11 cellular contexts compared by ENCODE assay signal in the genomic region with DNA sequence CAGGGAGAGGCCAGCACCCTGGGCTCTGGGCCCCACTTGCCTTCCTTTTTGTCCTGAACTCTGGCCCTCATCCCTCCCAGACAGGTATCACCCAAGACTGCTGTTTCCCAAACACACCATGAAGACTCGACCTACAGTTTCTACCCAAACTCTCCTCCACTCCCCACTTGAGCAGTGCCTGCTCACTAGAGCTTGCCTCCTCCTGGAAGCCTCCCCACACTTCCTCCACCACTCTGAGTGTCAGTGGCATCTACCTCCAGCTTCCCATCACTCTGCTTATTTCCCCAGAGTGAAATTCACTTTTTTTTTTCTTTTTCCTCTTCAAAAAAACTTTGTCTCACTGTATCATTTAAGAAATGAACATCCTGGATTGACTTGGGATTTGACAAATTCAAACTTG.
DNase-seq lines count a peak whose midpoint lies in the region; ATAC-seq and TF ChIP-seq lines count a peak whose summit lies in the region.
"Had no signal": no experiment of that assay in that cellular context is flagged by ENCODE, and none has a peak within 500 bp of the region (broad histone marks: within the 10 kb centered on the region; RNA-seq: fewer than 3 reads in every experiment).

No MANE protein-coding gene starts in this region.

- H3K27me3 Mint-ChIP-seq in CD8-positive, alpha-beta memory T cell, result no peaks in the 10 kb centered on the region
- H3K27me3 Mint-ChIP-seq in activated naive CD8-positive, alpha-beta T cell treated with anti-CD3 and anti-CD28 coated beads, Interleukin-2, amount 10 ng/mL, durations not matched to agents 7 days and 5 days, result no peaks in the 10 kb centered on the region
- H3K27me3 Mint-ChIP-seq in natural killer cell treated with Interleukin-12 subunit alpha and Interleukin-12 subunit beta and Interleukin-15 and Interleukin-18, amount 100 ng/mL, for 72 hours, result no peaks in the 10 kb centered on the region

- DNase-seq in CD8-positive, alpha-beta memory T cell, result no peak
- no peak for DNase-seq in activated naive CD8-positive, alpha-beta T cell treated with anti-CD3 and anti-CD28 coated beads, Interleukin-2, amount 10 ng/mL, durations not matched to agents 7 days and 5 days
- DNase-seq in natural killer cell treated with Interleukin-12 subunit alpha and Interleukin-12 subunit beta and Interleukin-15 and Interleukin-18, amount 100 ng/mL, for 72 hours (ENCODE audit: low spot score), result peak; percentile 44
- no peak for DNase-seq in SK-N-DZ (ENCODE audit: low spot score)
- DNase-seq in breast epithelium (ENCODE audit: low spot score in 2 of 2), result no peak
- no peak for DNase-seq in NCI-H774 (lab: John Stamatoyannopoulos, UW)
- DNase-seq: COR-L47, NCI-H446 had no signal

- H3K4me3 ChIP-seq in CD8-positive, alpha-beta memory T cell (ENCODE audit: low read length), result no peak overlapping the region
- no peak overlapping the region for H3K4me3 ChIP-seq in breast epithelium

- peaks cover 0 to 16% (median 5%) of the 10 kb centered on the region in 3 donors for H3K36me3 Mint-ChIP-seq in CD8-positive, alpha-beta memory T cell
- peaks cover 11% of the 10 kb centered on the region for H3K36me3 Mint-ChIP-seq in activated naive CD8-positive, alpha-beta T cell treated with anti-CD3 and anti-CD28 coated beads, Interleukin-2, amount 10 ng/mL, durations not matched to agents 7 days and 5 days
- H3K36me3 Mint-ChIP-seq in natural killer cell treated with Interleukin-12 subunit alpha and Interleukin-12 subunit beta and Interleukin-15 and Interleukin-18, amount 100 ng/mL, for 72 hours, result peaks cover 4% of the 10 kb centered on the region

- no peaks in the 10 kb centered on the region for H3K9me3 ChIP-seq in CD8-positive, alpha-beta memory T cell (ENCODE audit: low read length)
- H3K9me3 ChIP-seq in KOPT-K1 (ENCODE audit: insufficient read depth, low read length, poor library complexity, severe bottlenecking) (no peaks in the 10 kb centered on the region), breast epithelium (no peaks in the 10 kb centered on the region)
- H3K9me3 ChIP-seq: heart left ventricle had no signal

- CTCF ChIA-PET in CD8-positive, alpha-beta memory T cell (lab: Charles Lee), result interaction anchor here (1.3 to 13.0 kb wide), 3 partner anchors 14 to 81 kb away, joined by 3 to 134 read pairs (median 7); no protein-coding TSS in a partner anchor

- H3K9me3 Mint-ChIP-seq in CD8-positive, alpha-beta memory T cell, result no peaks in the 10 kb centered on the region
- H3K9me3 Mint-ChIP-seq in activated naive CD8-positive, alpha-beta T cell treated with anti-CD3 and anti-CD28 coated beads, Interleukin-2, amount 10 ng/mL, durations not matched to agents 7 days and 5 days, result no peaks in the 10 kb centered on the region
- H3K9me3 Mint-ChIP-seq in natural killer cell treated with Interleukin-12 subunit alpha and Interleukin-12 subunit beta and Interleukin-15 and Interleukin-18, amount 100 ng/mL, for 72 hours, result no peaks in the 10 kb centered on the region
- H3K9me3 Mint-ChIP-seq: neural crest cell had no signal

- H3K36me3 ChIP-seq in CD8-positive, alpha-beta memory T cell (ENCODE audit: insufficient read depth, low read length), result no peaks in the 10 kb centered on the region
- H3K36me3 ChIP-seq in KOPT-K1 (ENCODE audit: insufficient read depth, low read length) (peaks cover 41% of the 10 kb centered on the region), breast epithelium (no peaks in the 10 kb centered on the region)

- H3K27ac Mint-ChIP-seq in CD8-positive, alpha-beta memory T cell, result peak overlapping the region; percentile 96 to 100 (median 99)
- H3K27ac Mint-ChIP-seq in activated naive CD8-positive, alpha-beta T cell treated with anti-CD3 and anti-CD28 coated beads, Interleukin-2, amount 10 ng/mL, durations not matched to agents 7 days and 5 days, result peak overlapping the region; percentile 98
- peak overlapping the region; percentile 98 for H3K27ac Mint-ChIP-seq in natural killer cell treated with Interleukin-12 subunit alpha and Interleukin-12 subunit beta and Interleukin-15 and Interleukin-18, amount 100 ng/mL, for 72 hours

- H3K27ac ChIP-seq in CD8-positive, alpha-beta memory T cell (ENCODE audit: low read depth, low read length), result peak overlapping the region; percentile 52
- H3K27ac ChIP-seq in KOPT-K1 (ENCODE audit: low read depth, low read length, poor library complexity, severe bottlenecking) (peak overlapping the region; percentile 99), breast epithelium (no peak overlapping the region)

- POLR2A ChIA-PET in CD8-positive, alpha-beta memory T cell (lab: Charles Lee), result interaction anchor here (0.7 to 5.4 kb wide), 4 partner anchors 16 to 61 kb away, joined by 3 to 26 read pairs (median 5); no protein-coding TSS in a partner anchor
- POLR2A ChIA-PET in activated naive CD8-positive, alpha-beta T cell treated with anti-CD3 and anti-CD28 coated beads, Interleukin-2, amount 10 ng/mL, durations not matched to agents 7 days and 5 days (lab: Charles Lee), result interaction anchor here (0.9 to 6.0 kb wide), 5 partner anchors 16 to 346 kb away, joined by 3 to 35 read pairs (median 7); no protein-coding TSS in a partner anchor

- ATAC-seq in activated naive CD8-positive, alpha-beta T cell treated with anti-CD3 and anti-CD28 coated beads, Interleukin-2, amount 10 ng/mL, durations not matched to agents 7 days and 5 days (ENCODE audit: low read depth), result no peak
- ATAC-seq in natural killer cell treated with Interleukin-12 subunit alpha and Interleukin-12 subunit beta and Interleukin-15 and Interleukin-18, amount 100 ng/mL, for 72 hours, result no peak

- H3K4me3 Mint-ChIP-seq in CD8-positive, alpha-beta memory T cell, result peak overlapping the region; percentile 55 to 96 (median 85)
- H3K4me3 Mint-ChIP-seq in activated naive CD8-positive, alpha-beta T cell treated with anti-CD3 and anti-CD28 coated beads, Interleukin-2, amount 10 ng/mL, durations not matched to agents 7 days and 5 days, result peak overlapping the region; percentile 50
- H3K4me3 Mint-ChIP-seq in natural killer cell treated with Interleukin-12 subunit alpha and Interleukin-12 subunit beta and Interleukin-15 and Interleukin-18, amount 100 ng/mL, for 72 hours, result peak overlapping the region; percentile 89
- H3K4me3 Mint-ChIP-seq: neural crest cell had no signal

- TF ChIP-seq POLR2A in breast epithelium (IDR thresholded peaks at IDR 0.05), result no peak

- intact Hi-C loops in breast epithelium (cut with DNase I; ENCODE audit: low total_unique reads), result no loop called here

- no peaks in the 10 kb centered on the region for H3K27me3 ChIP-seq in CD8-positive, alpha-beta memory T cell (ENCODE audit: insufficient read depth, low read length, poor library complexity, severe bottlenecking)
- no peaks in the 10 kb centered on the region for H3K27me3 ChIP-seq in breast epithelium
- H3K27me3 ChIP-seq: heart left ventricle had no signal

- no peak for TF ChIP-seq CTCF in breast epithelium (IDR thresholded peaks at IDR 0.05)

- H3K4me1 Mint-ChIP-seq in CD8-positive, alpha-beta memory T cell, result peaks cover 75 to 99% (median 81%) of the 10 kb centered on the region in 3 donors
- peaks cover 61% of the 10 kb centered on the region for H3K4me1 Mint-ChIP-seq in activated naive CD8-positive, alpha-beta T cell treated with anti-CD3 and anti-CD28 coated beads, Interleukin-2, amount 10 ng/mL, durations not matched to agents 7 days and 5 days
- peaks cover 64 to 68% of the 10 kb centered on the region in 2 donors for H3K4me1 Mint-ChIP-seq in natural killer cell treated with Interleukin-12 subunit alpha and Interleukin-12 subunit beta and Interleukin-15 and Interleukin-18, amount 100 ng/mL, for 72 hours (ENCODE audit: low read depth in 2 of 2)

- H3K4me1 ChIP-seq in CD8-positive, alpha-beta memory T cell (ENCODE audit: insufficient read depth, low read length), result peaks cover 96% of the 10 kb centered on the region
- H3K4me1 ChIP-seq in breast epithelium, result no peaks in the 10 kb centered on the region

Comparison
In these comparisons a context has a peak if more than half of its experiments do, and no peak if none do; other contexts are left out.
1. H3K27ac ChIP-seq: peak in CD8-positive, alpha-beta memory T cell (single experiment) and KOPT-K1 (single experiment); none in breast epithelium (0 of 2).
2. Peak in every context shown above with its lines, with median percentiles within 50 percentile points of each other: H3K27ac Mint-ChIP-seq and H3K4me3 Mint-ChIP-seq.